ENCODE assay signal across 8 cellular contexts in the genomic region with DNA sequence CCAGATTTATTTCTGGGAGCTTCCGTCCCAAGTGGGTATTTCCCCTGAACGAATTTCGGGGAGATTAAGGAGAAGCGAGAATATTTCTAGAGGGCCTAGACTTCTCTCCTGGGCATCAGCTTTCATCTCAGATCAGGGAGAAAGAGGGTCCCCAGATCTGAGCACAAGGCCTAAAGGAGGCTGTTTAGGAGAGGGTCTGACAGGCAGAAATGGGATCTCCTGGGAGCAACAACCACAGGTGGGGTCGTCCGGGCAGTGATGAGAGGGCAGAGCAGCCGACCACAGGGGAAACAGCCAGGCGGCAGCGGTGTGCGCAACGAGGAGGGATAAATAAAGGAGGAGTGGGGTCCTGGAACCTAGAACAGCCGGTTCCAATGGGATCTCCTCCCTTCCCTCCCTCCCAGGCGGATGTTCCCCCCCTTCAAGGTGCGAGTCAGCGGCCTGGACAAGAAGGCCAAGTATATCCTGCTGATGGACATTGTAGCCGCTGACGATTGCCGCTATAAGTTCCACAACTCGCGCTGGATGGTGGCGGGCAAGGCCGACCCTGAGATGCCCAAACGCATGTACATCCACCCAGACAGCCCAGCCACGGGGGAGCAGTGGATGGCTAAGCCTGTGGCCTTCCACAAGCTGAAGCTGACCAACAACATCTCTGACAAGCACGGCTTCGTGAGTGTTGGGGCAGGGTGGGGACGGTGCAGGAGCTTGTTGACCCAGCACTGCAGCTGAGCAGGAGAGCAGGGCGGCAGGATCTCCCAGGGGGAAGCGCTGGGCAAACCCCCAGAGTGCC. TPM values are rescaled to one million over a fixed set of nuclear protein-coding genes. Genes with fewer than 3 reads are reported as not detected.
A peak's percentile ranks its signal among the peaks of the same experiment; 100 is the strongest.
DNase-seq lines count a peak whose midpoint lies in the region; ATAC-seq and TF ChIP-seq lines count a peak whose summit lies in the region.

No MANE protein-coding gene starts in this region.

- WGBS in heart left ventricle, 4 donors, result 32 to 42% (median 36%) methylated on average over 23 to 29 of the region's 29 CpGs
- WGBS in aorta, 2 donors, result 58 to 61% methylated on average over 28 to 29 of the region's 29 CpGs
- no CpG with 5 or more reads among the region's 29 CpGs for WGBS in mesendoderm (ENCODE audit: extremely low coverage, insufficient coverage, low lambda C conversion rate)

- H3K4me1 Mint-ChIP-seq in effector memory CD8-positive, alpha-beta T cell (ENCODE audit: low read depth in 2 of 2), result peaks cover 31 to 35% of the 10 kb centered on the region in 2 donors
- H3K4me1 Mint-ChIP-seq in naive thymus-derived CD8-positive, alpha-beta T cell, result peaks cover 21 to 50% (median 48%) of the 10 kb centered on the region in 4 donors

- POLR2A ChIA-PET in naive thymus-derived CD8-positive, alpha-beta T cell (lab: Charles Lee), result no interaction called here

- H3K4me3 Mint-ChIP-seq in effector memory CD8-positive, alpha-beta T cell, result peak overlapping the region; percentile 67 to 74
- peak overlapping the region; percentile 2 to 83 (median 63) for H3K4me3 Mint-ChIP-seq in naive thymus-derived CD8-positive, alpha-beta T cell

- peak in 2 of 5 donors; percentile 25 to 57 for DNase-seq in heart left ventricle
- DNase-seq in left cardiac atrium, result no peak
- DNase-seq in effector memory CD8-positive, alpha-beta T cell, result no peak
- DNase-seq in naive thymus-derived CD8-positive, alpha-beta T cell, result no peak
- no peak for DNase-seq in aorta
- DNase-seq in AG08395 (ENCODE audit: low spot score), result no peak
- no peak for DNase-seq in mesendoderm
- DNase-seq in NCI-H345 (lab: John Stamatoyannopoulos, UW), result no peak

- H3K9me3 ChIP-seq in heart left ventricle (no peaks in the 10 kb centered on the region), aorta (ENCODE audit: control insufficient read depth, low read length) (no peaks in the 10 kb centered on the region)

- no peak overlapping the region for H3K18ac ChIP-seq in mesendoderm (ENCODE audit: low read length)

- no peak overlapping the region for H2BK120ac ChIP-seq in mesendoderm (ENCODE audit: low read depth, low read length)

- no peaks in the 10 kb centered on the region for H3K79me2 ChIP-seq in mesendoderm (ENCODE audit: control insufficient read depth, insufficient read depth, low read length)

- H3K4me1 ChIP-seq in heart left ventricle (peaks cover 0 to 75% (median 33%) of the 10 kb centered on the region in 12 donors), aorta (ENCODE audit: control insufficient read depth in 1 of 2, insufficient read depth in 2 of 2, low read length in 2 of 2) (no peaks in the 10 kb centered on the region), mesendoderm (ENCODE audit: control insufficient read depth, low read depth, low read length) (no peaks in the 10 kb centered on the region)

- no peak overlapping the region for H3K9ac ChIP-seq in mesendoderm (ENCODE audit: low read length)

- H4K5ac ChIP-seq in mesendoderm (ENCODE audit: low read length), result no peak overlapping the region

- no peak overlapping the region for H2AK5ac ChIP-seq in mesendoderm (ENCODE audit: low read length)

- no peak overlapping the region for H3K4ac ChIP-seq in mesendoderm (ENCODE audit: low read depth, low read length)

- no peaks in the 10 kb centered on the region for H3K9me3 Mint-ChIP-seq in effector memory CD8-positive, alpha-beta T cell
- H3K9me3 Mint-ChIP-seq in naive thymus-derived CD8-positive, alpha-beta T cell, result peaks cover 0 to 2% (median 0%) of the 10 kb centered on the region in 9 donors

- H2BK15ac ChIP-seq in mesendoderm (replicated peaks; ENCODE audit: low read depth), result no peak overlapping the region

- H3K27me3 ChIP-seq in heart left ventricle (peaks cover 47 to 96% (median 88%) of the 10 kb centered on the region in 9 donors), aorta (ENCODE audit: control insufficient read depth in 1 of 2, insufficient read depth in 2 of 2, low read length in 1 of 2) (no peaks in the 10 kb centered on the region), mesendoderm (ENCODE audit: insufficient read depth, low read length, poor library complexity) (peaks cover 76% of the 10 kb centered on the region)

- H3K36me3 ChIP-seq in heart left ventricle, result peaks cover 0 to 26% (median 0%) of the 10 kb centered on the region in 9 donors
- no peaks in the 10 kb centered on the region for H3K36me3 ChIP-seq in aorta (ENCODE audit: control insufficient read depth in 1 of 2, insufficient read depth in 2 of 2, low read length in 1 of 2)
- no peaks in the 10 kb centered on the region for H3K36me3 ChIP-seq in mesendoderm (ENCODE audit: control insufficient read depth, insufficient read depth, low read length)

- no peak overlapping the region for H4K8ac ChIP-seq in mesendoderm (ENCODE audit: low read depth, low read length)

- peaks cover 54 to 64% of the 10 kb centered on the region in 2 donors for H3K27me3 Mint-ChIP-seq in effector memory CD8-positive, alpha-beta T cell
- peaks cover 31 to 63% (median 47%) of the 10 kb centered on the region in 5 donors for H3K27me3 Mint-ChIP-seq in naive thymus-derived CD8-positive, alpha-beta T cell

- no peak for TF ChIP-seq CTCF in heart left ventricle (IDR thresholded peaks at IDR 0.05)

- no peak for ATAC-seq in heart left ventricle
- no peak for ATAC-seq in left cardiac atrium
- no peak for ATAC-seq in effector memory CD8-positive, alpha-beta T cell (replicated peaks)
- no peak for ATAC-seq in naive thymus-derived CD8-positive, alpha-beta T cell
- ATAC-seq in aorta (ENCODE audit: low FRiP score), result no peak

- no peak overlapping the region for H3K27ac Mint-ChIP-seq in effector memory CD8-positive, alpha-beta T cell
- H3K27ac Mint-ChIP-seq in naive thymus-derived CD8-positive, alpha-beta T cell, result peak overlapping the region in 1 of 10 donors; percentile 53

- H3K4me2 ChIP-seq in mesendoderm (ENCODE audit: low read length), result no peak overlapping the region

- no peak for TF ChIP-seq POLR2A in heart left ventricle (IDR thresholded peaks at IDR 0.05)

- no peak overlapping the region for H2BK5ac ChIP-seq in mesendoderm (ENCODE audit: low read length)

- H3K36me3 Mint-ChIP-seq in effector memory CD8-positive, alpha-beta T cell (ENCODE audit: insufficient read depth), result peaks cover 19% of the 10 kb centered on the region
- peaks cover 0 to 5% (median 0%) of the 10 kb centered on the region in 3 donors for H3K36me3 Mint-ChIP-seq in naive thymus-derived CD8-positive, alpha-beta T cell

- no peaks in the 10 kb centered on the region for H3K79me1 ChIP-seq in mesendoderm (ENCODE audit: low read length)

- intact Hi-C loops in heart left ventricle (cut with DNase I) (loop anchor here in 4 of 10 donors (5.0 to 10.0 kb wide), 3 partner anchors 267 to 677 kb away; no protein-coding TSS in a partner anchor), left cardiac atrium (cut with DNase I) (loop anchor here in 1 of 2 donors (10.0 kb wide), 1 partner anchor 397 kb away; no protein-coding TSS in a partner anchor), aorta (cut with DNase I) (loop anchor here in 1 of 2 donors (5.0 kb wide), 2 partner anchors 269 to 494 kb away; no protein-coding TSS in a partner anchor)

- no peak overlapping the region for H3K23ac ChIP-seq in mesendoderm (ENCODE audit: low read length)

- no peak overlapping the region for H3K56ac ChIP-seq in mesendoderm (ENCODE audit: low read length)

- peak overlapping the region; percentile 48 to 84 (median 62) for H3K4me3 ChIP-seq in heart left ventricle
- peak overlapping the region; percentile 86 to 87 for H3K4me3 ChIP-seq in aorta (ENCODE audit: low read length in 2 of 2)
- no peak overlapping the region for H3K4me3 ChIP-seq in mesendoderm (ENCODE audit: low read length)

- peak overlapping the region; percentile 26 to 88 (median 78) for H3K27ac ChIP-seq in heart left ventricle
- peak overlapping the region in 1 of 2 donors; percentile 2 for H3K27ac ChIP-seq in aorta (ENCODE audit: low read depth in 1 of 2, low read length in 2 of 2)
- H3K27ac ChIP-seq in mesendoderm (ENCODE audit: low read depth, low read length), result no peak overlapping the region

RNA-seq across cellular contexts. Expression of gene TBX2, which starts 1.8 kb away (rescaled TPM):
- total RNA-seq in heart left ventricle, result 10 to 100 TPM in 7 of 9 donors, 1 to 10 TPM in 2; 7.0 to 23.0 (median 13.6) TPM
- 10 to 100 TPM in 1 of 2 donors, 1 to 10 TPM in 1; 9.6 to 13.4 TPM for polyA plus RNA-seq in heart left ventricle
- total RNA-seq in left cardiac atrium, result 10 to 100 TPM; 12.1 to 17.0 TPM
- under 1 TPM in 1 of 2 experiments, not detected in 1; 0.13 TPM for total RNA-seq in naive thymus-derived CD8-positive, alpha-beta T cell
- polyA plus RNA-seq in naive thymus-derived CD8-positive, alpha-beta T cell, result not detected
- 10 to 100 TPM; 28.9 to 42.6 TPM for total RNA-seq in aorta
- 100 to 1,000 TPM in 1 of 2 donors, 10 to 100 TPM in 1; 11.5 to 116 TPM for polyA plus RNA-seq in aorta
- polyA plus RNA-seq in mesendoderm (2013, experiment 1 of 2), result 0.01 TPM
- 0.01 TPM for polyA plus RNA-seq in mesendoderm (2013, experiment 2 of 2)

RNA-seq across cellular contexts. Expression of gene TBX4, which starts 50.7 kb away (rescaled TPM):
- total RNA-seq in heart left ventricle (under 1 TPM in 3 of 9 donors, not detected in 6; 0.09 to 0.29 (median 0.10) TPM), left cardiac atrium (not detected), aorta (under 1 TPM; 0.23 to 0.27 TPM)
- polyA plus RNA-seq in heart left ventricle (under 1 TPM in 1 of 2 donors, not detected in 1; 0.07 TPM), aorta (not detected)
- not detected for total RNA-seq in naive thymus-derived CD8-positive, alpha-beta T cell
- polyA plus RNA-seq in naive thymus-derived CD8-positive, alpha-beta T cell, result not detected
- 0.06 TPM for polyA plus RNA-seq in mesendoderm (2013, experiment 1 of 2)
- polyA plus RNA-seq in mesendoderm (2013, experiment 2 of 2), result 0.13 TPM

Comparison
In these comparisons a context has a peak if more than half of its experiments do, and no peak if none do; other contexts are left out.
1. RNA of gene TBX2, which starts 1.8 kb away (total RNA-seq): 28.9 to 42.6 TPM in aorta, 12.1 to 17.0 TPM in left cardiac atrium and 7.0 to 23.0 TPM in heart left ventricle; 0.13 TPM in naive thymus-derived CD8-positive, alpha-beta T cell; every median in the first group is over 4 times any median in the second.